18 cellular contexts compared by ENCODE assay signal in genomic region chr12:55937956-55938355, GRCh38. TPM values are rescaled to one million over a fixed set of nuclear protein-coding genes. Genes with fewer than 3 reads are reported as not detected.
A peak's percentile ranks its signal among the peaks of the same experiment; 100 is the strongest.
DNase-seq lines count a peak whose midpoint lies in the region; ATAC-seq lines count a peak whose summit lies in the region.
"Had no signal": no experiment of that assay in that cellular context is flagged by ENCODE, and none has a peak within 500 bp of the region (broad histone marks: within the 10 kb centered on the region; RNA-seq: fewer than 3 reads in every experiment).

No MANE protein-coding gene starts in this region.

- no peaks in the 10 kb centered on the region for H3K9me3 Mint-ChIP-seq in activated T-cell treated with anti-CD3 and anti-CD28 coated beads, Interleukin-2, amount 50 U/mL, for 24 hours
- H3K9me3 Mint-ChIP-seq in IgD-negative memory B cell, result no peaks in the 10 kb centered on the region
- H3K9me3 Mint-ChIP-seq in activated naive CD8-positive, alpha-beta T cell treated with anti-CD3 and anti-CD28 coated beads, Interleukin-2, amount 50 U/mL, for 24 hours, result no peaks in the 10 kb centered on the region
- no peaks in the 10 kb centered on the region for H3K9me3 Mint-ChIP-seq in naive thymus-derived CD8-positive, alpha-beta T cell
- H3K9me3 Mint-ChIP-seq: dendritic cell treated with granulocyte-macrophage colony-stimulating factor and Interleukin-4, amounts not matched to agents 40 ng/mL and 50 ng/mL, for 4 days; H9 had no signal

- peaks cover 91% of the 10 kb centered on the region for H3K4me1 Mint-ChIP-seq in activated T-cell treated with anti-CD3 and anti-CD28 coated beads, Interleukin-2, amount 50 U/mL, for 24 hours (ENCODE audit: low read depth)
- peaks cover 19 to 34% (median 33%) of the 10 kb centered on the region in 3 donors for H3K4me1 Mint-ChIP-seq in IgD-negative memory B cell
- H3K4me1 Mint-ChIP-seq in activated naive CD8-positive, alpha-beta T cell treated with anti-CD3 and anti-CD28 coated beads, Interleukin-2, amount 50 U/mL, for 24 hours, result peaks cover 70% of the 10 kb centered on the region
- H3K4me1 Mint-ChIP-seq in naive thymus-derived CD8-positive, alpha-beta T cell, result peaks cover 58 to 97% (median 92%) of the 10 kb centered on the region in 4 donors

- POLR2A ChIA-PET in naive thymus-derived CD8-positive, alpha-beta T cell (lab: Charles Lee), result interaction anchor here (0.8 to 12.4 kb wide), 11 partner anchors 11 to 194 kb away, joined by 3 to 293 read pairs (median 4); partner anchors contain the start of genes DGKA, DNAJC14, ORMDL2 and PYM1

- no peak overlapping the region for H3K4me3 Mint-ChIP-seq in activated T-cell treated with anti-CD3 and anti-CD28 coated beads, Interleukin-2, amount 50 U/mL, for 24 hours
- peak overlapping the region in 1 of 4 donors; percentile 73 for H3K4me3 Mint-ChIP-seq in IgD-negative memory B cell
- H3K4me3 Mint-ChIP-seq in activated naive CD8-positive, alpha-beta T cell treated with anti-CD3 and anti-CD28 coated beads, Interleukin-2, amount 50 U/mL, for 24 hours, result no peak overlapping the region
- peak overlapping the region in 6 of 10 donors; percentile 10 to 98 (median 24) for H3K4me3 Mint-ChIP-seq in naive thymus-derived CD8-positive, alpha-beta T cell
- H3K4me3 Mint-ChIP-seq: dendritic cell treated with granulocyte-macrophage colony-stimulating factor and Interleukin-4, amounts not matched to agents 40 ng/mL and 50 ng/mL, for 4 days; H9 had no signal

- peak overlapping the region; percentile 98 for H3K27ac Mint-ChIP-seq in activated T-cell treated with anti-CD3 and anti-CD28 coated beads, Interleukin-2, amount 50 U/mL, for 24 hours
- H3K27ac Mint-ChIP-seq in IgD-negative memory B cell, result peak overlapping the region in 2 of 3 donors; percentile 10 to 46
- peak overlapping the region; percentile 41 for H3K27ac Mint-ChIP-seq in activated naive CD8-positive, alpha-beta T cell treated with anti-CD3 and anti-CD28 coated beads, Interleukin-2, amount 50 U/mL, for 24 hours
- peak overlapping the region; percentile 79 to 99 (median 96) for H3K27ac Mint-ChIP-seq in naive thymus-derived CD8-positive, alpha-beta T cell
- H3K27ac Mint-ChIP-seq: dendritic cell treated with granulocyte-macrophage colony-stimulating factor and Interleukin-4, amounts not matched to agents 40 ng/mL and 50 ng/mL, for 4 days had no signal

- H3K27me3 Mint-ChIP-seq in activated T-cell treated with anti-CD3 and anti-CD28 coated beads, Interleukin-2, amount 50 U/mL, for 24 hours, result no peaks in the 10 kb centered on the region
- no peaks in the 10 kb centered on the region for H3K27me3 Mint-ChIP-seq in IgD-negative memory B cell
- H3K27me3 Mint-ChIP-seq in activated naive CD8-positive, alpha-beta T cell treated with anti-CD3 and anti-CD28 coated beads, Interleukin-2, amount 50 U/mL, for 24 hours, result no peaks in the 10 kb centered on the region
- no peaks in the 10 kb centered on the region for H3K27me3 Mint-ChIP-seq in naive thymus-derived CD8-positive, alpha-beta T cell
- H3K27me3 Mint-ChIP-seq: dendritic cell treated with granulocyte-macrophage colony-stimulating factor and Interleukin-4, amounts not matched to agents 40 ng/mL and 50 ng/mL, for 4 days had no signal

- ATAC-seq in activated naive CD8-positive, alpha-beta T cell treated with anti-CD3 and anti-CD28 coated beads, Interleukin-2, amount 50 U/mL, for 24 hours, result no peak
- no peak for ATAC-seq in naive thymus-derived CD8-positive, alpha-beta T cell
- ATAC-seq in HG03280 (IDR thresholded peaks at IDR 0.05; ENCODE audit: unreplicated experiment), result no peak
- ATAC-seq: left cardiac atrium, Panc1 had no signal

- DNase-seq in activated T-cell treated with anti-CD3 and anti-CD28 coated beads, Interleukin-2, amount 50 U/mL, for 24 hours, result no peak
- DNase-seq in activated T-cell treated with anti-CD3 and anti-CD28 coated beads, Interleukin-2, amount 50 U/mL, for 1 hour, result no peak
- DNase-seq in activated naive CD8-positive, alpha-beta T cell treated with anti-CD3 and anti-CD28 coated beads, Interleukin-2, amount 50 U/mL, for 24 hours, result no peak
- DNase-seq in naive thymus-derived CD8-positive, alpha-beta T cell, result no peak
- DNase-seq in OCI-M1 (lab: John Stamatoyannopoulos, UW), result no peak
- DNase-seq in mesenteric fat pad (ENCODE audit: low spot score), result no peak
- DNase-seq: activated CD4-positive, CD25-positive, alpha-beta regulatory T cell; H9; left cardiac atrium; MM.1S; NCI-H2029 treated with DMSO at 0.1 percent for 48 hours; NCI-H69; small intestine; stimulated activated naive CD4-positive, alpha-beta T cell had no signal

- H3K36me3 Mint-ChIP-seq in activated T-cell treated with anti-CD3 and anti-CD28 coated beads, Interleukin-2, amount 50 U/mL, for 24 hours (ENCODE audit: low read depth), result peaks cover 99% of the 10 kb centered on the region
- peaks cover 2% of the 10 kb centered on the region for H3K36me3 Mint-ChIP-seq in IgD-negative memory B cell
- peaks cover 59% of the 10 kb centered on the region for H3K36me3 Mint-ChIP-seq in activated naive CD8-positive, alpha-beta T cell treated with anti-CD3 and anti-CD28 coated beads, Interleukin-2, amount 50 U/mL, for 24 hours (ENCODE audit: low read depth)
- peaks cover 6 to 98% (median 33%) of the 10 kb centered on the region in 3 donors for H3K36me3 Mint-ChIP-seq in naive thymus-derived CD8-positive, alpha-beta T cell

RNA-seq across cellular contexts. Expression of gene DGKA, which starts 7.0 kb away (rescaled TPM):
- polyA plus RNA-seq in IgD-negative memory B cell, result 114 TPM
- total RNA-seq in naive thymus-derived CD8-positive, alpha-beta T cell, result 1,000 to 10,000 TPM; 1,302 to 1,328 TPM
- polyA plus RNA-seq in naive thymus-derived CD8-positive, alpha-beta T cell, result 100 to 1,000 TPM; 145 to 378 (median 232) TPM
- 32.4 TPM for total RNA-seq in mesenteric fat pad

RNA-seq across cellular contexts. Expression of gene PYM1, which starts 10.3 kb away (rescaled TPM):
- 76.5 TPM for polyA plus RNA-seq in IgD-negative memory B cell
- 10 to 100 TPM; 33.1 to 44.4 TPM for total RNA-seq in naive thymus-derived CD8-positive, alpha-beta T cell
- 10 to 100 TPM; 54.4 to 65.7 (median 55.0) TPM for polyA plus RNA-seq in naive thymus-derived CD8-positive, alpha-beta T cell
- total RNA-seq in mesenteric fat pad, result 30.5 TPM

RNA-seq across cellular contexts. Expression of gene PMEL, which starts 27.9 kb away (rescaled TPM):
- polyA plus RNA-seq in IgD-negative memory B cell, result 1.1 TPM
- not detected for total RNA-seq in naive thymus-derived CD8-positive, alpha-beta T cell
- polyA plus RNA-seq in naive thymus-derived CD8-positive, alpha-beta T cell, result under 1 TPM in 1 of 3 donors, not detected in 2; 0.15 TPM
- total RNA-seq in mesenteric fat pad, result 0.64 TPM

RNA-seq across cellular contexts. Expression of gene CDK2, which starts 28.7 kb away (rescaled TPM):
- 8.9 TPM for polyA plus RNA-seq in IgD-negative memory B cell
- 10 to 100 TPM; 27.5 to 30.8 TPM for total RNA-seq in naive thymus-derived CD8-positive, alpha-beta T cell
- polyA plus RNA-seq in naive thymus-derived CD8-positive, alpha-beta T cell, result 10 to 100 TPM in 1 of 3 donors, 1 to 10 TPM in 2; 8.0 to 12.4 (median 9.5) TPM
- total RNA-seq in mesenteric fat pad, result 21.4 TPM

RNA-seq across cellular contexts. Expression of gene RAB5B, which starts 35.9 kb away (rescaled TPM):
- 54.7 TPM for polyA plus RNA-seq in IgD-negative memory B cell
- total RNA-seq in naive thymus-derived CD8-positive, alpha-beta T cell, result 10 to 100 TPM; 88.9 to 95.2 TPM
- polyA plus RNA-seq in naive thymus-derived CD8-positive, alpha-beta T cell, result 10 to 100 TPM; 61.6 to 69.4 (median 65.9) TPM
- 88.2 TPM for total RNA-seq in mesenteric fat pad

Comparison
In these comparisons a context has a peak if more than half of its experiments do, and no peak if none do; other contexts are left out.
1. H3K27ac Mint-ChIP-seq: peak in every context shown above with its lines; median percentile 98 in activated T-cell treated with anti-CD3 and anti-CD28 coated beads, Interleukin-2, amount 50 U/mL, for 24 hours; 96 in naive thymus-derived CD8-positive, alpha-beta T cell; 41 in activated naive CD8-positive, alpha-beta T cell treated with anti-CD3 and anti-CD28 coated beads, Interleukin-2, amount 50 U/mL, for 24 hours; 28 in IgD-negative memory B cell.
2. H3K4me3 Mint-ChIP-seq: peak in naive thymus-derived CD8-positive, alpha-beta T cell (6 of 10); none in activated T-cell treated with anti-CD3 and anti-CD28 coated beads, Interleukin-2, amount 50 U/mL, for 24 hours (single experiment) and activated naive CD8-positive, alpha-beta T cell treated with anti-CD3 and anti-CD28 coated beads, Interleukin-2, amount 50 U/mL, for 24 hours (single experiment).
3. RNA of gene DGKA, which starts 7.0 kb away (total RNA-seq): 1,302 to 1,328 TPM in naive thymus-derived CD8-positive, alpha-beta T cell; 32.4 TPM in mesenteric fat pad (single experiment); every median in the first group is over 10 times any median in the second.